17 cellular contexts compared by ENCODE assay signal in the genomic region with DNA sequence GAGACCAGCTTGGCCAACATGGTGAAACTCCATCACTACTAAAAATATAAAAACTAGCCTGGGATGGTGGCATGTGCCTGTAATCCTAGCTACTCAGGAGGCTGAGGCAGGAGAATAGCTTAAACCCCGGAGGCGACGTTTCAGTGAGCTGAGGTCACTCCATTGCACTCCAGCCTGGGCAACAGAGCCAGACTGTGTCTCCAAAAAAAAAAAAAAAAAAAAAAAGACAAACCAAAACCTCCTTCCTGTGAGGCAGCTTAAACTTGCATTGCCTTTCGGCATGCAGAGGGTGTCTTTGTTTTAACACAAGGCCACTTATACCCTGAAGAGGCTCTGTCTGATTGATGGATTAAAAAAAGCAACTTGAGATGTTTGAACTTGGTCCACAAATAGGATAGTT.
DNase-seq lines count a peak whose midpoint lies in the region; FAIRE-seq and TF ChIP-seq lines count a peak whose summit lies in the region.
"Had no signal": no experiment of that assay in that cellular context is flagged by ENCODE, and none has a peak within 500 bp of the region (broad histone marks: within the 10 kb centered on the region; RNA-seq: fewer than 3 reads in every experiment).

No MANE protein-coding gene starts in this region.

- DNase-seq in AG20443 (ENCODE audit: low spot score) = peak; percentile 22
- peak; percentile 40 to 53 for DNase-seq in SJCRH30
- DNase-seq in fibroblast of mammary gland (ENCODE audit: low read depth) = peak; percentile 45
- no peak for DNase-seq in osteocyte (ENCODE audit: extremely low spot score, unreplicated experiment)
- no peak for DNase-seq in GM12891 (ENCODE audit: insufficient read length, low spot score)
- no peak for DNase-seq in germinal center (ENCODE audit: low spot score)
- no peak for DNase-seq in Ammon's horn (ENCODE audit: low spot score)
- DNase-seq in central memory CD4-positive, alpha-beta T cell = no peak
- DNase-seq: activated B cell treated with CpG ODN at 0.5 μM for 24 hours; lower lobe of right lung; natural killer cell; NCI-H187; NCI-H446 treated with DMSO at 0.1 percent for 48 hours; stimulated activated CD4-positive, alpha-beta T cell treated with anti-CD3 and anti-CD28 coated beads, Interleukin-15, amount 100 ng/mL, for 24 hours; stimulated activated naive CD4-positive, alpha-beta T cell treated with Interleukin-2 at 50 U/mL for 16 hours had no signal

- no peaks in the 10 kb centered on the region for H3K9me3 Mint-ChIP-seq in osteocyte (ENCODE audit: unreplicated experiment)
- H3K9me3 Mint-ChIP-seq: activated B cell treated with CpG ODN at 0.5 μM for 24 hours, natural killer cell had no signal

- no peaks in the 10 kb centered on the region for H3K36me3 ChIP-seq in SJCRH30
- H3K36me3 ChIP-seq: lower lobe of right lung had no signal

- peaks cover 31% of the 10 kb centered on the region for H3K4me1 Mint-ChIP-seq in osteocyte (ENCODE audit: unreplicated experiment)
- H3K4me1 Mint-ChIP-seq: activated B cell treated with CpG ODN at 0.5 μM for 24 hours; activated T-helper 17 cell treated with anti-CD3 and anti-CD28 coated beads, Interleukin-2, amount 50 U/mL, for 72 hours; natural killer cell had no signal

- H3K4me3 ChIP-seq in SJCRH30 (no peak overlapping the region), fibroblast of mammary gland (ENCODE audit: control insufficient read depth, low read depth, low read length) (no peak overlapping the region)
- H3K4me3 ChIP-seq: GM12878, lower lobe of right lung had no signal

- H3K4me3 Mint-ChIP-seq in osteocyte (ENCODE audit: unreplicated experiment) = no peak overlapping the region
- H3K4me3 Mint-ChIP-seq: activated B cell treated with CpG ODN at 0.5 μM for 24 hours; activated T-helper 17 cell treated with anti-CD3 and anti-CD28 coated beads, Interleukin-2, amount 50 U/mL, for 72 hours; natural killer cell had no signal

- no peaks in the 10 kb centered on the region for H3K36me3 Mint-ChIP-seq in osteocyte (ENCODE audit: unreplicated experiment)
- H3K36me3 Mint-ChIP-seq: natural killer cell had no signal

- no peaks in the 10 kb centered on the region for H3K9me3 ChIP-seq in SJCRH30 (replicated peaks)
- H3K9me3 ChIP-seq: lower lobe of right lung had no signal

- H3K27me3 Mint-ChIP-seq in osteocyte (ENCODE audit: unreplicated experiment) = no peaks in the 10 kb centered on the region
- H3K27me3 Mint-ChIP-seq: activated T-helper 17 cell treated with anti-CD3 and anti-CD28 coated beads, Interleukin-2, amount 50 U/mL, for 72 hours had no signal

- H3K27ac Mint-ChIP-seq in osteocyte (ENCODE audit: unreplicated experiment) = peak overlapping the region; percentile 86
- H3K27ac Mint-ChIP-seq: activated B cell treated with CpG ODN at 0.5 μM for 24 hours; activated T-helper 17 cell treated with anti-CD3 and anti-CD28 coated beads, Interleukin-2, amount 50 U/mL, for 72 hours; natural killer cell had no signal

- peaks cover 36% of the 10 kb centered on the region for H3K4me1 ChIP-seq in SJCRH30
- H3K4me1 ChIP-seq: lower lobe of right lung had no signal

- peak overlapping the region; percentile 17; the same call in 1 of the 2 replicates for H3K27ac ChIP-seq in SJCRH30
- H3K27ac ChIP-seq: lower lobe of right lung had no signal

- H3K27me3 ChIP-seq in SJCRH30 = no peaks in the 10 kb centered on the region

- TF ChIP-seq POLR2A in GM12891 (IDR thresholded peaks at IDR 0.05; ENCODE audit: low read depth, low read length) = no peak

- no peak for FAIRE-seq in GM12891 (lab: Jason Lieb, UNC)
- FAIRE-seq: GM12878 had no signal

- no peak for TF ChIP-seq CTCF in fibroblast of mammary gland (conservative IDR thresholded peaks at IDR 0.05; ENCODE audit: control insufficient read depth, insufficient read depth, low read depth, low read length)
- TF ChIP-seq CTCF in osteocyte (IDR thresholded peaks at IDR 0.05) = no peak

TF ChIP-seq in GM12891, 5 proteins besides CTCF, POLR2A, EP300 and RAD21:
- no peak for TF ChIP-seq POLR2AphosphoS5 (IDR thresholded peaks at IDR 0.05; ENCODE audit: low read depth, low read length)
- TF ChIP-seq POU2F2 (IDR thresholded peaks at IDR 0.05; ENCODE audit: low read depth, low read length) = no peak
- no peak for TF ChIP-seq TAF1 (IDR thresholded peaks at IDR 0.05; ENCODE audit: low read depth, low read length)
- TF ChIP-seq SPI1 (IDR thresholded peaks at IDR 0.05; ENCODE audit: low read depth, low read length) = no peak
- TF ChIP-seq PAX5 (IDR thresholded peaks at IDR 0.05; ENCODE audit: insufficient read depth, low read length, severe bottlenecking) = no peak

Comparison
In these comparisons a context has a peak if more than half of its experiments do, and no peak if none do; other contexts are left out.
1. DNase-seq: peak in AG20443 (single experiment), SJCRH30 (2 of 2) and fibroblast of mammary gland (single experiment); none in osteocyte (single experiment), GM12891 (single experiment), germinal center (single experiment), Ammon's horn (single experiment) and central memory CD4-positive, alpha-beta T cell (single experiment).